Comparison of ENCODE assay signal across 21 cellular contexts in the genomic region with DNA sequence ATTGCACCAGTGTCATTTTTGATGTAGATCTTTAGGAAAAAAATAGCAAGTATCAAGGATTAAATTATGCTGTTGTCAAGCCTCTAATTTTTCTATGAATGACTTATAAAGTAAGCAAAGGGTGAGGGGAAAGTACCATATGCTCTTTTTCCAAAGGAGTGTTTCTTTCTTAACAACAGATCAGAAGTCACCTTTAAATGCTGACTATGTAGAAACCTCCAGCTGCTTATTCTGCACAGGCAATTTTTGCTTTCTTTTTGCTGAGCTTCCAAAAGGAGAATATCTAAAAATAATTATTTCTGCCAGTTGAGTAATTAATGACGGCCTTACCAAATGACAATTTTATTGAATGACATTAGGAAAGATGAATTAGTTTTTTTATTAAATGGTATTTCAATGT.
"Had no signal": no experiment of that assay in that cellular context is flagged by ENCODE, and none has a peak within 500 bp of the region (broad histone marks: within the 10 kb centered on the region; RNA-seq: fewer than 3 reads in every experiment).

No MANE protein-coding gene starts in this region.

- H3K36me3 ChIP-seq: heart left ventricle, stomach, thoracic aorta had no signal

- DNase-seq: cortex of kidney; dorsolateral prefrontal cortex; effector CD8-positive, alpha-beta T cell; heart left ventricle; hippocampal formation; left colon; left ventricle myocardium superior; mesendoderm; naive B cell; nephron progenitor cell; psoas muscle; retina; small intestine; stimulated activated CD4-positive, alpha-beta T cell treated with anti-CD3 and anti-CD28 coated beads, Interleukin-12 subunit alpha, Interleukin-12 subunit beta, amount 100 ng/mL, for 4 hours; stimulated activated naive CD4-positive, alpha-beta T cell; stomach; substantia nigra; trophoblast cell had no signal

- H3K27me3 ChIP-seq: dorsolateral prefrontal cortex, heart left ventricle, stomach had no signal

- ATAC-seq: esophagus mucosa, heart left ventricle, left colon, left ventricle myocardium superior, psoas muscle had no signal

- H3K27ac ChIP-seq: dorsolateral prefrontal cortex, heart left ventricle, psoas muscle, stomach, thoracic aorta had no signal

- H3K9me3 ChIP-seq: heart left ventricle, psoas muscle, stomach, thoracic aorta had no signal

- H3K4me1 ChIP-seq: heart left ventricle, psoas muscle, stomach had no signal

- H3K4me3 ChIP-seq: dorsolateral prefrontal cortex, heart left ventricle, lung, psoas muscle, stomach, thoracic aorta had no signal
